Comparison of ENCODE assay signal across 27 cellular contexts in the genomic region with DNA sequence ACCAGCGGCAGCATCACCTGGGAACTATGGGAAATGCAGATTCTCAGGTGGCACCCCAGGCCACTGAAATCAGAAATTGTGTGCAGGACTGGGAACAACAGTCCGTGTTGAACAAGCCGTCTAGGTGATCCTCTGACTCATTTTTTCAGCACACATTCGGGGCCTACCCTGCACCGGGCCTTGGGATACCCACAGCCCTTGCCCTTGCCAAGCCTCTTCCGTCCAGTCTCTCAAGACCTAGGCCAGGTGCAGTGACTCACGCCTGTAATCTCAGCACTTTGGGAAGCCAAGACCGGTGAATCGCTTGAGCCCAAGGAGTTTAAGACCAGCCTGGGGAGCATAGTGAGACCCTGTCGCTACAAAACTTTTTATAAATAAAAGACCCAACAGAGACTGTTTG. TPM values are rescaled to one million over a fixed set of nuclear protein-coding genes. Genes with fewer than 3 reads are reported as not detected.
DNase-seq lines count a peak whose midpoint lies in the region; ATAC-seq and TF ChIP-seq lines count a peak whose summit lies in the region.
"Had no signal": no experiment of that assay in that cellular context is flagged by ENCODE, and none has a peak within 500 bp of the region (broad histone marks: within the 10 kb centered on the region; RNA-seq: fewer than 3 reads in every experiment).

No MANE protein-coding gene starts in this region.

- peaks cover 3% of the 10 kb centered on the region; the same call in 1 of the 2 replicates for H4K20me1 ChIP-seq in DOHH2 (ENCODE audit: control insufficient read depth, insufficient read depth, low read depth, low read length)

- H3K4me1 ChIP-seq in DOHH2 (ENCODE audit: control insufficient read depth, low read length) (peaks cover 44% of the 10 kb centered on the region), neutrophil (ENCODE audit: control insufficient read depth in 1 of 2, insufficient read depth in 1 of 2, low read depth in 1 of 2, low read length in 1 of 2) (peaks cover 72 to 90% of the 10 kb centered on the region in 2 experiments)
- H3K4me1 ChIP-seq: parathyroid adenoma, uterus had no signal

- H3K27ac ChIP-seq in DOHH2 (ENCODE audit: low read depth, low read length) (peak overlapping the region; percentile 24; the same call in 1 of the 2 replicates), neutrophil (peak overlapping the region; percentile 94)
- H3K27ac ChIP-seq: brain microvascular endothelial cell, PC-9, thoracic aorta, uterus had no signal

- TF ChIP-seq CTCF in DOHH2 (IDR thresholded peaks at IDR 0.05; ENCODE audit: low read depth, low read length, poor library complexity, severe bottlenecking) (no peak), neutrophil (IDR thresholded peaks at IDR 0.05) (no peak)

- H3K27me3 ChIP-seq in DOHH2 (ENCODE audit: control insufficient read depth, low read length) (no peaks in the 10 kb centered on the region), neutrophil (no peaks in the 10 kb centered on the region)
- H3K27me3 ChIP-seq: brain microvascular endothelial cell, heart right ventricle, uterus had no signal

- H3F3A ChIP-seq in DOHH2 (ENCODE audit: control insufficient read depth, insufficient read depth) = peaks cover 15% of the 10 kb centered on the region

- intact Hi-C loops in dendritic cell treated with granulocyte-macrophage colony-stimulating factor and Interleukin-4, amounts not matched to agents 40 ng/mL and 50 ng/mL, for 4 days (cut with micrococcal nuclease) = no loop called here

- no peak overlapping the region for H3K4me3 Mint-ChIP-seq in activated T-cell treated with anti-CD3 and anti-CD28 coated beads, Interleukin-2, amount 50 U/mL, for 24 hours
- H3K4me3 Mint-ChIP-seq in dendritic cell treated with granulocyte-macrophage colony-stimulating factor and Interleukin-4, amounts not matched to agents 40 ng/mL and 50 ng/mL, for 4 days = no peak overlapping the region
- H3K4me3 Mint-ChIP-seq: activated CD8-positive, alpha-beta T cell treated with anti-CD3 and anti-CD28 coated beads, Interleukin-2, amount 10 ng/mL, durations not matched to agents 7 days and 5 days had no signal

- H3K27me3 Mint-ChIP-seq in activated T-cell treated with anti-CD3 and anti-CD28 coated beads, Interleukin-2, amount 50 U/mL, for 24 hours = no peaks in the 10 kb centered on the region
- H3K27me3 Mint-ChIP-seq in dendritic cell treated with granulocyte-macrophage colony-stimulating factor and Interleukin-4, amounts not matched to agents 40 ng/mL and 50 ng/mL, for 4 days = no peaks in the 10 kb centered on the region
- H3K27me3 Mint-ChIP-seq: T-helper 17 cell had no signal

- ATAC-seq in GM18909 (IDR thresholded peaks at IDR 0.05; ENCODE audit: poor library complexity, unreplicated experiment) = no peak
- ATAC-seq: activated CD8-positive, alpha-beta T cell treated with anti-CD3 and anti-CD28 coated beads, Interleukin-2, amount 10 ng/mL, durations not matched to agents 7 days and 5 days; T-helper 17 cell had no signal

- H3K4me3 ChIP-seq in DOHH2 (ENCODE audit: low read length) (no peak overlapping the region), neutrophil (ENCODE audit: low read depth in 1 of 2, low read length in 1 of 2) (peak overlapping the region; percentile 58 to 62)
- H3K4me3 ChIP-seq: HAP-1, PC-9, thoracic aorta, uterus had no signal

- peaks cover 40% of the 10 kb centered on the region for H3K79me2 ChIP-seq in DOHH2 (ENCODE audit: control insufficient read depth, low read length)
- H3K79me2 ChIP-seq: parathyroid adenoma had no signal

- H3K4me2 ChIP-seq in DOHH2 (ENCODE audit: low read length) = peak overlapping the region; percentile 26; the same call in 1 of the 2 replicates
- H3K4me2 ChIP-seq: PC-9, SK-N-SH had no signal

- H3K36me3 ChIP-seq in DOHH2 (ENCODE audit: control insufficient read depth, low read length) (peaks cover 73% of the 10 kb centered on the region), neutrophil (peaks cover 79% of the 10 kb centered on the region)
- H3K36me3 ChIP-seq: uterus had no signal

- H3K9me2 ChIP-seq in DOHH2 (replicated peaks; ENCODE audit: control insufficient read depth, low read length) = no peaks in the 10 kb centered on the region
- H3K9me2 ChIP-seq: SK-N-SH had no signal

- no peaks in the 10 kb centered on the region for H3K9me3 Mint-ChIP-seq in activated T-cell treated with anti-CD3 and anti-CD28 coated beads, Interleukin-2, amount 50 U/mL, for 24 hours
- no peaks in the 10 kb centered on the region for H3K9me3 Mint-ChIP-seq in dendritic cell treated with granulocyte-macrophage colony-stimulating factor and Interleukin-4, amounts not matched to agents 40 ng/mL and 50 ng/mL, for 4 days

- peak overlapping the region; percentile 71 for H3K27ac Mint-ChIP-seq in activated T-cell treated with anti-CD3 and anti-CD28 coated beads, Interleukin-2, amount 50 U/mL, for 24 hours
- H3K27ac Mint-ChIP-seq in dendritic cell treated with granulocyte-macrophage colony-stimulating factor and Interleukin-4, amounts not matched to agents 40 ng/mL and 50 ng/mL, for 4 days = peak overlapping the region; percentile 83
- H3K27ac Mint-ChIP-seq: T-helper 17 cell had no signal

- peaks cover 89% of the 10 kb centered on the region for H3K36me3 Mint-ChIP-seq in activated T-cell treated with anti-CD3 and anti-CD28 coated beads, Interleukin-2, amount 50 U/mL, for 24 hours (ENCODE audit: low read depth)
- H3K36me3 Mint-ChIP-seq in dendritic cell treated with granulocyte-macrophage colony-stimulating factor and Interleukin-4, amounts not matched to agents 40 ng/mL and 50 ng/mL, for 4 days (ENCODE audit: low read depth) = peaks cover 90% of the 10 kb centered on the region

- no peak for DNase-seq in activated T-cell treated with anti-CD3 and anti-CD28 coated beads, Interleukin-2, amount 50 U/mL, for 24 hours
- no peak for DNase-seq in activated T-cell treated with anti-CD3 and anti-CD28 coated beads, Interleukin-2, amount 50 U/mL, for 1 hour
- no peak for DNase-seq in T-helper 2 cell
- no peak for DNase-seq in mesenteric fat pad (ENCODE audit: low spot score)
- DNase-seq: activated CD8-positive, alpha-beta T cell treated with anti-CD3 and anti-CD28 coated beads, Interleukin-2, amount 10 ng/mL, durations not matched to agents 7 days and 5 days; activated effector memory CD4-positive, alpha-beta T cell treated with anti-CD3 and anti-CD28 coated beads, Interleukin-2, amount 50 U/mL, for 16 hours; amniotic stem cell; brain microvascular endothelial cell; DMS 273 treated with DMSO at 0.1 percent for 48 hours; heart right ventricle; MM.1S; NCI-H1105 treated with DMSO at 0.1 percent for 48 hours; NCI-H2029; NCI-H524; PC-9; retina; SK-N-SH; stimulated activated naive CD4-positive, alpha-beta T cell treated with Interleukin-2 at 50 U/mL for 16 hours; T-helper 17 cell; uterus had no signal

- H3K4me1 Mint-ChIP-seq in activated T-cell treated with anti-CD3 and anti-CD28 coated beads, Interleukin-2, amount 50 U/mL, for 24 hours (ENCODE audit: low read depth) = peaks cover 40% of the 10 kb centered on the region
- peaks cover 61% of the 10 kb centered on the region for H3K4me1 Mint-ChIP-seq in dendritic cell treated with granulocyte-macrophage colony-stimulating factor and Interleukin-4, amounts not matched to agents 40 ng/mL and 50 ng/mL, for 4 days (ENCODE audit: low read depth)

- H3K9me3 ChIP-seq in DOHH2 (ENCODE audit: control insufficient read depth, insufficient read depth, low read length) (no peaks in the 10 kb centered on the region), neutrophil (no peaks in the 10 kb centered on the region)
- H3K9me3 ChIP-seq: HAP-1, heart right ventricle, SK-N-SH, thoracic aorta, uterus had no signal

RNA-seq across cellular contexts. Expression of a gene that starts 18.3 kb away (rescaled TPM):
- total RNA-seq in mesenteric fat pad = 54.3 TPM

RNA-seq across cellular contexts. Expression of a gene that starts 25.5 kb away (rescaled TPM):
- total RNA-seq in mesenteric fat pad = 20.5 TPM

RNA-seq across cellular contexts. Expression of a gene that starts 28.5 kb away (rescaled TPM):
- total RNA-seq in mesenteric fat pad = 3.5 TPM

RNA-seq across cellular contexts. Expression of a gene that starts 40.9 kb away (rescaled TPM):
- total RNA-seq in mesenteric fat pad = 10.0 TPM
